ENCODE assay signal across 1 cellular context in genomic region chr6:105805581-105806023, GRCh38.
TF ChIP-seq lines count a peak whose summit lies in the region.

No MANE protein-coding gene starts in this region.

TF ChIP-seq in HepG2, 621 proteins besides CTCF, POLR2A, EP300 and RAD21 (continued from another document):
- TF ChIP-seq, protein P1, sequence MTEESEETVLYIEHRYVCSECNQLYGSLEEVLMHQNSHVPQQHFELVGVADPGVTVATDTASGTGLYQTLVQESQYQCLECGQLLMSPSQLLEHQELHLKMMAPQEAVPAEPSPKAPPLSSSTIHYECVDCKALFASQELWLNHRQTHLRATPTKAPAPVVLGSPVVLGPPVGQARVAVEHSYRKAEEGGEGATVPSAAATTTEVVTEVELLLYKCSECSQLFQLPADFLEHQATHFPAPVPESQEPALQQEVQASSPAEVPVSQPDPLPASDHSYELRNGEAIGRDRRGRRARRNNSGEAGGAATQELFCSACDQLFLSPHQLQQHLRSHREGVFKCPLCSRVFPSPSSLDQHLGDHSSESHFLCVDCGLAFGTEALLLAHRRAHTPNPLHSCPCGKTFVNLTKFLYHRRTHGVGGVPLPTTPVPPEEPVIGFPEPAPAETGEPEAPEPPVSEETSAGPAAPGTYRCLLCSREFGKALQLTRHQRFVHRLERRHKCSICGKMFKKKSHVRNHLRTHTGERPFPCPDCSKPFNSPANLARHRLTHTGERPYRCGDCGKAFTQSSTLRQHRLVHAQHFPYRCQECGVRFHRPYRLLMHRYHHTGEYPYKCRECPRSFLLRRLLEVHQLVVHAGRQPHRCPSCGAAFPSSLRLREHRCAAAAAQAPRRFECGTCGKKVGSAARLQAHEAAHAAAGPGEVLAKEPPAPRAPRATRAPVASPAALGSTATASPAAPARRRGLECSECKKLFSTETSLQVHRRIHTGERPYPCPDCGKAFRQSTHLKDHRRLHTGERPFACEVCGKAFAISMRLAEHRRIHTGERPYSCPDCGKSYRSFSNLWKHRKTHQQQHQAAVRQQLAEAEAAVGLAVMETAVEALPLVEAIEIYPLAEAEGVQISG (CRISPR knock-in tag; IDR thresholded peaks at IDR 0.05), result no peak
- TF ChIP-seq ZNF138 (CRISPR knock-in tag; IDR thresholded peaks at IDR 0.05; ENCODE audit: low read depth) (no peak), HIC2 (CRISPR knock-in tag; IDR thresholded peaks at IDR 0.05; ENCODE audit: low read depth) (no peak), TP53 (CRISPR knock-in tag; conservative IDR thresholded peaks at IDR 0.05) (no peak), ZBTB37 (CRISPR knock-in tag; IDR thresholded peaks at IDR 0.05) (no peak), AHR (CRISPR knock-in tag; IDR thresholded peaks at IDR 0.05) (no peak), SMC3 (IDR thresholded peaks at IDR 0.05; ENCODE audit: low read length) (no peak), DRAP1 (CRISPR knock-in tag; IDR thresholded peaks at IDR 0.05) (no peak), ZNF24 (IDR thresholded peaks at IDR 0.05) (no peak), SETDB1 (CRISPR knock-in tag; IDR thresholded peaks at IDR 0.05; ENCODE audit: borderline replicate concordance) (no peak), ZNF17 (CRISPR knock-in tag; IDR thresholded peaks at IDR 0.05) (no peak)
- TF ChIP-seq, protein P2, sequence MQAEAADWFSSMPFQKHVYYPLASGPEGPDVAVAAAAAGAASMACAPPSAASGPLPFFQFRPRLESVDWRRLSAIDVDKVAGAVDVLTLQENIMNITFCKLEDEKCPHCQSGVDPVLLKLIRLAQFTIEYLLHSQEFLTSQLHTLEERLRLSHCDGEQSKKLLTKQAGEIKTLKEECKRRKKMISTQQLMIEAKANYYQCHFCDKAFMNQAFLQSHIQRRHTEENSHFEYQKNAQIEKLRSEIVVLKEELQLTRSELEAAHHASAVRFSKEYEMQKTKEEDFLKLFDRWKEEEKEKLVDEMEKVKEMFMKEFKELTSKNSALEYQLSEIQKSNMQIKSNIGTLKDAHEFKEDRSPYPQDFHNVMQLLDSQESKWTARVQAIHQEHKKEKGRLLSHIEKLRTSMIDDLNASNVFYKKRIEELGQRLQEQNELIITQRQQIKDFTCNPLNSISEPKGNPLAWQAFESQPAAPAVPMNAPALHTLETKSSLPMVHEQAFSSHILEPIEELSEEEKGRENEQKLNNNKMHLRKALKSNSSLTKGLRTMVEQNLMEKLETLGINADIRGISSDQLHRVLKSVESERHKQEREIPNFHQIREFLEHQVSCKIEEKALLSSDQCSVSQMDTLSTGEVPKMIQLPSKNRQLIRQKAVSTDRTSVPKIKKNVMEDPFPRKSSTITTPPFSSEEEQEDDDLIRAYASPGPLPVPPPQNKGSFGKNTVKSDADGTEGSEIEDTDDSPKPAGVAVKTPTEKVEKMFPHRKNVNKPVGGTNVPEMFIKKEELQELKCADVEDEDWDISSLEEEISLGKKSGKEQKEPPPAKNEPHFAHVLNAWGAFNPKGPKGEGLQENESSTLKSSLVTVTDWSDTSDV (CRISPR knock-in tag; IDR thresholded peaks at IDR 0.05), result no peak
